8 cellular contexts compared by ENCODE assay signal in the genomic region with DNA sequence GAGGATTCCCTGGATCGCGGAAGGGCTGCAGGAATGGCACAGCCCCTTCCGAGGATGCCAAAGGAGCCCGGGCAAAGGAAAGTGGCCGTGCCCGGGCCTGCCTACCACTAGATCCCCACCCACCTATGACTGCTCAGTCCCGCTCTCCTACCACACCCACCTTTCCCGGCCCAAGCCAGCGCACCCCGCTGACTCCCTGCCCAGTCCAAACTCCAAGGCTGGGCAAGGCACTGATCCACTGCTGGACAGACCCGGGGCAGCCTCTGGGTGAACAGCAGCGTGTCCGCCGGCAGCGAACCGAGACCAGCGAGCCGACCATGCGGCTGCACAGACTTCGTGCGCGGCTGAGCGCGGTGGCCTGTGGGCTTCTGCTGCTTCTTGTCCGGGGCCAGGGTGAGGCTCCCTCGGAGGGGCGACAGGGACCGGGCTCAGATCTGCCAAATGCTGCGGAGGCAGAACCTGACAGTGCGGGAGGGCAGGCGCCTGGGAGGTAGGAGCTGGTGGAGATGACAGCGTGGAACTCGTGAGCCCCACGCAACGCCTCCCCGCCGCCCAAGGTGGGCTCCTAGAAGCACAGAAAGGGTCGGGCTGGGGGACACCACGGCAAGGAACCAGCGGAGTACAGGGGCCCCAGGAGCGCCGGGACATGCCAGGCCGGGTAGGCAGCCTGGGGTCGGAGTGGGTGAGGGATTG. TPM values are rescaled to one million over a fixed set of nuclear protein-coding genes. Genes with fewer than 3 reads are reported as not detected.
DNase-seq lines count a peak whose midpoint lies in the region; ATAC-seq and TF ChIP-seq lines count a peak whose summit lies in the region.

A gene with protein sequence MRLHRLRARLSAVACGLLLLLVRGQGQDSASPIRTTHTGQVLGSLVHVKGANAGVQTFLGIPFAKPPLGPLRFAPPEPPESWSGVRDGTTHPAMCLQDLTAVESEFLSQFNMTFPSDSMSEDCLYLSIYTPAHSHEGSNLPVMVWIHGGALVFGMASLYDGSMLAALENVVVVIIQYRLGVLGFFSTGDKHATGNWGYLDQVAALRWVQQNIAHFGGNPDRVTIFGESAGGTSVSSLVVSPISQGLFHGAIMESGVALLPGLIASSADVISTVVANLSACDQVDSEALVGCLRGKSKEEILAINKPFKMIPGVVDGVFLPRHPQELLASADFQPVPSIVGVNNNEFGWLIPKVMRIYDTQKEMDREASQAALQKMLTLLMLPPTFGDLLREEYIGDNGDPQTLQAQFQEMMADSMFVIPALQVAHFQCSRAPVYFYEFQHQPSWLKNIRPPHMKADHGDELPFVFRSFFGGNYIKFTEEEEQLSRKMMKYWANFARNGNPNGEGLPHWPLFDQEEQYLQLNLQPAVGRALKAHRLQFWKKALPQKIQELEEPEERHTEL (plus strand): TSS at position 198 of the 693 bp plus-strand sequence. CDS start 120 bp downstream, at position 318.

- H3K4me3 Mint-ChIP-seq in brain = peak within 1 kb of the TSS; percentile 95 to 99 (median 99)

- peak within 1 kb of the TSS; percentile 76 for H3K4me2 ChIP-seq in KMS-11
- peak within 1 kb of the TSS; percentile 95 for H3K4me2 ChIP-seq in skeletal muscle satellite cell (ENCODE audit: low read length)

- H3K4me3 ChIP-seq in BJ (ENCODE audit: low read depth, low read length) = peak within 1 kb of the TSS; percentile 74
- H3K4me3 ChIP-seq in KMS-11 (IDR thresholded peaks at IDR 0.05; ENCODE audit: insufficient read depth, low read depth, low read length) = no peak within 1 kb of the TSS
- peak within 1 kb of the TSS; percentile 93 for H3K4me3 ChIP-seq in iPS-20b (ENCODE audit: low read length)
- peak within 1 kb of the TSS; percentile 100 for H3K4me3 ChIP-seq in skeletal muscle satellite cell (ENCODE audit: low read length)

- H3K27me3 ChIP-seq in BJ (ENCODE audit: control insufficient read depth, insufficient read depth, low read length) = no peaks in the 10 kb centered on the region
- no peaks in the 10 kb centered on the region for H3K27me3 ChIP-seq in KMS-11 (ENCODE audit: insufficient read depth, low read depth)
- H3K27me3 ChIP-seq in iPS-20b (ENCODE audit: insufficient read depth, low read length) = peaks cover 17% of the 10 kb centered on the region
- H3K27me3 ChIP-seq in skeletal muscle satellite cell (ENCODE audit: control insufficient read depth, insufficient read depth, low read length) = no peaks in the 10 kb centered on the region

- H3K4me1 Mint-ChIP-seq in brain = peaks cover 58% of the 10 kb centered on the region

- TF ChIP-seq CTCF in BJ (IDR thresholded peaks at IDR 0.05; ENCODE audit: insufficient read depth, low read depth, low read length) (no peak), KMS-11 (conservative IDR thresholded peaks at IDR 0.05; ENCODE audit: low read depth, low read length) (no peak), brain (conservative IDR thresholded peaks at IDR 0.05) (no peak)

- H3K27me3 Mint-ChIP-seq in brain = peaks cover 15% of the 10 kb centered on the region

- no peaks in the 10 kb centered on the region for H3K9me3 Mint-ChIP-seq in brain

- H3K9ac ChIP-seq in KMS-11 (peak within 1 kb of the TSS; percentile 59), iPS-20b (ENCODE audit: low read depth, low read length) (peak within 1 kb of the TSS; percentile 84; the same call in 1 of the 2 replicates), skeletal muscle satellite cell (ENCODE audit: low read depth, low read length) (peak within 1 kb of the TSS; percentile 100)

- H3K36me3 ChIP-seq in BJ (ENCODE audit: control insufficient read depth, insufficient read depth, low read length) (peaks cover 23% of the 10 kb centered on the region), KMS-11 (ENCODE audit: insufficient read depth) (no peaks in the 10 kb centered on the region), iPS-20b (ENCODE audit: insufficient read depth, low read depth, low read length) (0 out of 2 replicates have a peak, but pooled peaks cover 4% of the 10 kb centered on the region), skeletal muscle satellite cell (ENCODE audit: insufficient read depth, low read length) (peaks cover 31% of the 10 kb centered on the region)

- DNase-seq in BJ (ENCODE audit: low read depth) = no peak
- DNase-seq in NCI-H146 (lab: John Stamatoyannopoulos, UW) = no peak

- no peaks in the 10 kb centered on the region for H4K20me1 ChIP-seq in KMS-11 (ENCODE audit: insufficient read depth)

- peaks cover 22% of the 10 kb centered on the region for H3K79me2 ChIP-seq in KMS-11 (ENCODE audit: insufficient read depth, low read depth)

- H2AFZ ChIP-seq in KMS-11 (ENCODE audit: low read depth) = peak within 1 kb of the TSS; percentile 60

- H3K9me3 ChIP-seq in iPS-20b (ENCODE audit: insufficient read depth, low read depth, low read length) = no peaks in the 10 kb centered on the region
- H3K9me3 ChIP-seq in skeletal muscle satellite cell (replicated peaks; ENCODE audit: low read length) = no peaks in the 10 kb centered on the region

- POLR2A ChIA-PET in BJ (lab: Charles Lee) = no interaction called here

- CTCF ChIA-PET in BJ (lab: Yijun Ruan, JAX) = interaction anchor here (1.0 to 1.9 kb wide), 2 partner anchors 12 to 40 kb away, joined by 3 to 6 read pairs; no protein-coding TSS in a partner anchor

- peak within 1 kb of the TSS; percentile 96 to 98 (median 98) for H3K27ac Mint-ChIP-seq in brain

- ATAC-seq in GM21723 (IDR thresholded peaks at IDR 0.05; ENCODE audit: unreplicated experiment) = no peak
- no peak for ATAC-seq in HG03159 (IDR thresholded peaks at IDR 0.05; ENCODE audit: unreplicated experiment)

- H3K4me1 ChIP-seq in KMS-11 (ENCODE audit: low read depth, poor library complexity, severe bottlenecking) = peaks cover 27% of the 10 kb centered on the region
- H3K4me1 ChIP-seq in iPS-20b (ENCODE audit: insufficient read depth, low read length) = peaks cover 4% of the 10 kb centered on the region; the same call in 1 of the 2 replicates
- H3K4me1 ChIP-seq in skeletal muscle satellite cell (ENCODE audit: control insufficient read depth, insufficient read depth, low read length) = peaks cover 18% of the 10 kb centered on the region

- H3K27ac ChIP-seq in KMS-11 (0 out of 2 replicates have a peak within 1 kb of the TSS, but pooled peaks have one; percentile 18), iPS-20b (ENCODE audit: low read length) (no peak within 1 kb of the TSS)

- peaks cover 49% of the 10 kb centered on the region for H3K36me3 Mint-ChIP-seq in brain

RNA-seq across cellular contexts. Expression of the gene that starts here (rescaled TPM):
- polyA plus RNA-seq in BJ (2011; rRNA removed) (23.8 and 33.3 TPM in 2 replicates), brain (ENCODE audit: insufficient read depth, low read depth, low replicate concordance) (37.5 TPM)
- 22.5 and 32.9 TPM in 2 replicates for polyA minus RNA-seq in BJ (2011; rRNA and poly(A)+ RNA removed)
- 24.2 and 27.9 TPM in 2 replicates for total RNA-seq in skeletal muscle satellite cell (2012; rRNA removed)
